Comparison of ENCODE assay signal across 1 cellular context in the genomic region with DNA sequence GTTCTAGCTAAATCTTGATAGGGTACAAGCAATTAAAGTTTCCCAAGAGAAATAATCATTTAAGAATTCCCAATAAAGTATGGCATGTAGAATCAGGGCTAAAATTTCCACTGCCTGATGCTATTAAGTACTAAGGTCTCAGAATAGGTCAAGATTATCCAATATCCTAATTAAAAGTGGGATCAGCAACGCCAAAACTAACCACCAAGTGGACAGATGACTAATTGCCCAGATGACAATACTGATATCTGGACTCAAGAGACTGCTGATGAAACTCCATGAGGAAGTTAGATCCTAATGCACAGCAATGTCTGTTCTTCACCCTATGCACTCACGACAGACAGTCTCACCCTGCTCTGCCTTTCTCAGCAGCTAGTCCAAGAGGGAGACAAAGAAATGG.
TF ChIP-seq lines count a peak whose summit lies in the region.

No MANE protein-coding gene starts in this region.

TF ChIP-seq in K562, 482 proteins besides CTCF, POLR2A, EP300 and RAD21 (continued from another document and continues in another):
- TF ChIP-seq, protein P1, sequence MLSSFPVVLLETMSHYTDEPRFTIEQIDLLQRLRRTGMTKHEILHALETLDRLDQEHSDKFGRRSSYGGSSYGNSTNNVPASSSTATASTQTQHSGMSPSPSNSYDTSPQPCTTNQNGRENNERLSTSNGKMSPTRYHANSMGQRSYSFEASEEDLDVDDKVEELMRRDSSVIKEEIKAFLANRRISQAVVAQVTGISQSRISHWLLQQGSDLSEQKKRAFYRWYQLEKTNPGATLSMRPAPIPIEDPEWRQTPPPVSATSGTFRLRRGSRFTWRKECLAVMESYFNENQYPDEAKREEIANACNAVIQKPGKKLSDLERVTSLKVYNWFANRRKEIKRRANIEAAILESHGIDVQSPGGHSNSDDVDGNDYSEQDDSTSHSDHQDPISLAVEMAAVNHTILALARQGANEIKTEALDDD (IDR thresholded peaks at IDR 0.05): peak; percentile 76
- TF ChIP-seq DPF2 (IDR thresholded peaks at IDR 0.05) (peak; percentile 52; the same call in 1 of the 2 replicates), POU5F1 (IDR thresholded peaks at IDR 0.05; ENCODE audit: borderline replicate concordance, low read depth, low read length, partially characterized antibody) (no peak), FOSL1 (tag; conservative IDR thresholded peaks at IDR 0.05) (peak; percentile 93), FOXP1 (CRISPR knock-in tag; IDR thresholded peaks at IDR 0.05) (no peak), TCF15 (CRISPR knock-in tag; IDR thresholded peaks at IDR 0.05) (no peak), TAL1 (IDR thresholded peaks at IDR 0.05) (peak; percentile 28; the same call in 1 of the 2 replicates), PTRF (tag; IDR thresholded peaks at IDR 0.05) (no peak), MTA3 (IDR thresholded peaks at IDR 0.05; ENCODE audit: borderline replicate concordance) (peak; percentile 41; the same call in 1 of the 2 replicates), ZNF318 (IDR thresholded peaks at IDR 0.05; ENCODE audit: borderline replicate concordance in 1 of 2, low read depth in 1 of 2) (0 out of 4 replicates have a peak, but pooled peaks of 1 of the 2 experiments have one; percentile 38), JUND (IDR thresholded peaks at IDR 0.05; ENCODE audit: borderline replicate concordance, low read depth, low read length) (peak; percentile 58), JUND (tag; IDR thresholded peaks at IDR 0.05; ENCODE audit: borderline replicate concordance, low read depth, low read length) (peak; percentile 79; the same call in 2 of the 3 replicates), JUN (IDR thresholded peaks at IDR 0.05; ENCODE audit: borderline replicate concordance, low read depth, low read length) (0 out of 2 replicates have a peak, but pooled peaks have one; percentile 31), JUN (CRISPR knock-in tag; IDR thresholded peaks at IDR 0.05; ENCODE audit: borderline replicate concordance) (no peak), LCOR (CRISPR knock-in tag; IDR thresholded peaks at IDR 0.05) (peak; percentile 13; the same call in 1 of the 2 replicates), HNRNPUL1 (IDR thresholded peaks at IDR 0.05; ENCODE audit: low read length) (no peak), ZBTB17 (CRISPR knock-in tag; IDR thresholded peaks at IDR 0.05) (no peak), NFIC (IDR thresholded peaks at IDR 0.05) (no peak), POLR2H (tag; IDR thresholded peaks at IDR 0.05; ENCODE audit: low read depth) (no peak), HLTF (IDR thresholded peaks at IDR 0.05) (no peak), ZNF586 (CRISPR knock-in tag; conservative IDR thresholded peaks at IDR 0.05) (no peak), SOX6 (IDR thresholded peaks at IDR 0.05) (0 out of 2 replicates have a peak, but pooled peaks have one; percentile 27), VEZF1 (CRISPR knock-in tag; IDR thresholded peaks at IDR 0.05) (no peak), CXXC5 (CRISPR knock-in tag; IDR thresholded peaks at IDR 0.05) (peak; percentile 35), BRCA1 (IDR thresholded peaks at IDR 0.05) (no peak), BRCA1 (CRISPR knock-in tag; IDR thresholded peaks at IDR 0.05) (no peak), PPARD (CRISPR knock-in tag; IDR thresholded peaks at IDR 0.05) (no peak), ARID1B (IDR thresholded peaks at IDR 0.05) (peak; percentile 66; the same call in 1 of the 2 replicates), PBX2 (CRISPR knock-in tag; IDR thresholded peaks at IDR 0.05; ENCODE audit: low read depth) (no peak), PBX2 (tag; conservative IDR thresholded peaks at IDR 0.05; ENCODE audit: low read depth) (peak; percentile 75)
- TF ChIP-seq, protein P2, sequence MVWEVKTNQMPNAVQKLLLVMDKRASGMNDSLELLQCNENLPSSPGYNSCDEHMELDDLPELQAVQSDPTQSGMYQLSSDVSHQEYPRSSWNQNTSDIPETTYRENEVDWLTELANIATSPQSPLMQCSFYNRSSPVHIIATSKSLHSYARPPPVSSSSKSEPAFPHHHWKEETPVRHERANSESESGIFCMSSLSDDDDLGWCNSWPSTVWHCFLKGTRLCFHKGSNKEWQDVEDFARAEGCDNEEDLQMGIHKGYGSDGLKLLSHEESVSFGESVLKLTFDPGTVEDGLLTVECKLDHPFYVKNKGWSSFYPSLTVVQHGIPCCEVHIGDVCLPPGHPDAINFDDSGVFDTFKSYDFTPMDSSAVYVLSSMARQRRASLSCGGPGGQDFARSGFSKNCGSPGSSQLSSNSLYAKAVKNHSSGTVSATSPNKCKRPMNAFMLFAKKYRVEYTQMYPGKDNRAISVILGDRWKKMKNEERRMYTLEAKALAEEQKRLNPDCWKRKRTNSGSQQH (CRISPR knock-in tag; IDR thresholded peaks at IDR 0.05): no peak
- TF ChIP-seq, protein P3, sequence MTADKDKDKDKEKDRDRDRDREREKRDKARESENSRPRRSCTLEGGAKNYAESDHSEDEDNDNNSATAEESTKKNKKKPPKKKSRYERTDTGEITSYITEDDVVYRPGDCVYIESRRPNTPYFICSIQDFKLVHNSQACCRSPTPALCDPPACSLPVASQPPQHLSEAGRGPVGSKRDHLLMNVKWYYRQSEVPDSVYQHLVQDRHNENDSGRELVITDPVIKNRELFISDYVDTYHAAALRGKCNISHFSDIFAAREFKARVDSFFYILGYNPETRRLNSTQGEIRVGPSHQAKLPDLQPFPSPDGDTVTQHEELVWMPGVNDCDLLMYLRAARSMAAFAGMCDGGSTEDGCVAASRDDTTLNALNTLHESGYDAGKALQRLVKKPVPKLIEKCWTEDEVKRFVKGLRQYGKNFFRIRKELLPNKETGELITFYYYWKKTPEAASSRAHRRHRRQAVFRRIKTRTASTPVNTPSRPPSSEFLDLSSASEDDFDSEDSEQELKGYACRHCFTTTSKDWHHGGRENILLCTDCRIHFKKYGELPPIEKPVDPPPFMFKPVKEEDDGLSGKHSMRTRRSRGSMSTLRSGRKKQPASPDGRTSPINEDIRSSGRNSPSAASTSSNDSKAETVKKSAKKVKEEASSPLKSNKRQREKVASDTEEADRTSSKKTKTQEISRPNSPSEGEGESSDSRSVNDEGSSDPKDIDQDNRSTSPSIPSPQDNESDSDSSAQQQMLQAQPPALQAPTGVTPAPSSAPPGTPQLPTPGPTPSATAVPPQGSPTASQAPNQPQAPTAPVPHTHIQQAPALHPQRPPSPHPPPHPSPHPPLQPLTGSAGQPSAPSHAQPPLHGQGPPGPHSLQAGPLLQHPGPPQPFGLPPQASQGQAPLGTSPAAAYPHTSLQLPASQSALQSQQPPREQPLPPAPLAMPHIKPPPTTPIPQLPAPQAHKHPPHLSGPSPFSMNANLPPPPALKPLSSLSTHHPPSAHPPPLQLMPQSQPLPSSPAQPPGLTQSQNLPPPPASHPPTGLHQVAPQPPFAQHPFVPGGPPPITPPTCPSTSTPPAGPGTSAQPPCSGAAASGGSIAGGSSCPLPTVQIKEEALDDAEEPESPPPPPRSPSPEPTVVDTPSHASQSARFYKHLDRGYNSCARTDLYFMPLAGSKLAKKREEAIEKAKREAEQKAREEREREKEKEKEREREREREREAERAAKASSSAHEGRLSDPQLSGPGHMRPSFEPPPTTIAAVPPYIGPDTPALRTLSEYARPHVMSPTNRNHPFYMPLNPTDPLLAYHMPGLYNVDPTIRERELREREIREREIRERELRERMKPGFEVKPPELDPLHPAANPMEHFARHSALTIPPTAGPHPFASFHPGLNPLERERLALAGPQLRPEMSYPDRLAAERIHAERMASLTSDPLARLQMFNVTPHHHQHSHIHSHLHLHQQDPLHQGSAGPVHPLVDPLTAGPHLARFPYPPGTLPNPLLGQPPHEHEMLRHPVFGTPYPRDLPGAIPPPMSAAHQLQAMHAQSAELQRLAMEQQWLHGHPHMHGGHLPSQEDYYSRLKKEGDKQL (CRISPR knock-in tag; IDR thresholded peaks at IDR 0.05; ENCODE audit: borderline replicate concordance): no peak
- TF ChIP-seq, protein P4, sequence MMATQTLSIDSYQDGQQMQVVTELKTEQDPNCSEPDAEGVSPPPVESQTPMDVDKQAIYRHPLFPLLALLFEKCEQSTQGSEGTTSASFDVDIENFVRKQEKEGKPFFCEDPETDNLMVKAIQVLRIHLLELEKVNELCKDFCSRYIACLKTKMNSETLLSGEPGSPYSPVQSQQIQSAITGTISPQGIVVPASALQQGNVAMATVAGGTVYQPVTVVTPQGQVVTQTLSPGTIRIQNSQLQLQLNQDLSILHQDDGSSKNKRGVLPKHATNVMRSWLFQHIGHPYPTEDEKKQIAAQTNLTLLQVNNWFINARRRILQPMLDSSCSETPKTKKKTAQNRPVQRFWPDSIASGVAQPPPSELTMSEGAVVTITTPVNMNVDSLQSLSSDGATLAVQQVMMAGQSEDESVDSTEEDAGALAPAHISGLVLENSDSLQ (IDR thresholded peaks at IDR 0.05): peak; percentile 51; the same call in 1 of the 2 replicates
